In the genomic region with DNA sequence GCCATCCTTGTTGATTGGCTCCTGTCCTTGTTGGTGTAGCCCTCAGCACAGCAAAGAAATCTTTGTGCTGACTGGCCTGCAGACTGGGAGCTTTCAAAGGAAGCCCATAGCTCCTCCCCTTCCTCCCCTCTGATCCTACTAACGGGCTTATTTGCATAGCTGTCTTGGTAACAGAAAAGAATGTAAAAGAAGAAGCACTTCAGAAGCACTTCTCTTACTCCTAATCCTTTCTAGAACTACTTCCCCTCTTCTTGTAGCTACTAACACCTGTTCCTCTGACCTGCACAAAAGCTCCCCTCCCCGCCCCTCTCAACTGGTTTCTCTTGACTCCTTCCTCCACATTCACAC, we compare ENCODE assay signal across 8 cellular contexts.
DNase-seq lines count a peak whose midpoint lies in the region; ATAC-seq and TF ChIP-seq lines count a peak whose summit lies in the region.

No MANE protein-coding gene starts in this region.

- no peaks in the 10 kb centered on the region for H3K9me3 ChIP-seq in SU-DHL-6 (ENCODE audit: insufficient read depth, low read length)

- H3K4me3 ChIP-seq in SU-DHL-6 (ENCODE audit: insufficient read depth, low read length, poor library complexity, severe bottlenecking) = peak overlapping the region; percentile 25

- no peaks in the 10 kb centered on the region for H3K36me3 ChIP-seq in SU-DHL-6 (ENCODE audit: low read length)

- TF ChIP-seq CTCF in GM10248 (IDR thresholded peaks at IDR 0.05; ENCODE audit: control extremely low read depth, extremely low read depth, low read depth, missing control alignments) = no peak
- no peak for TF ChIP-seq CTCF in SU-DHL-6 (IDR thresholded peaks at IDR 0.05; ENCODE audit: insufficient read depth, low read length, poor library complexity, severe bottlenecking)

- H3K4me2 ChIP-seq in SU-DHL-6 (ENCODE audit: low read depth, low read length, poor library complexity, severe bottlenecking) = peak overlapping the region; percentile 58

- DNase-seq in GM10248 (ENCODE audit: extremely low spot score) = peak; percentile 79
- peak; percentile 75 for DNase-seq in iPS DF 19.7 (ENCODE audit: low read depth, low spot score)
- DNase-seq in NCI-H1930 (lab: John Stamatoyannopoulos, UW) = no peak
- DNase-seq in ACHN = no peak
- no peak for DNase-seq in putamen (ENCODE audit: low spot score)

- peaks cover 6% of the 10 kb centered on the region; the same call in 1 of the 2 replicates for H3F3A ChIP-seq in SU-DHL-6 (ENCODE audit: insufficient read depth)

- H3K9ac ChIP-seq in SU-DHL-6 (ENCODE audit: low read length) = peak overlapping the region; percentile 42; the same call in 1 of the 2 replicates

- no peaks in the 10 kb centered on the region for H4K20me1 ChIP-seq in SU-DHL-6 (ENCODE audit: low read depth, low read length)

- H3K27me3 ChIP-seq in SU-DHL-6 (ENCODE audit: low read length) = no peaks in the 10 kb centered on the region

- H3K9me2 ChIP-seq in SU-DHL-6 (replicated peaks; ENCODE audit: insufficient read depth, low read length) = no peaks in the 10 kb centered on the region

- ATAC-seq in GM19395 (IDR thresholded peaks at IDR 0.05; ENCODE audit: unreplicated experiment) (peak; percentile 98), HG03432 (IDR thresholded peaks at IDR 0.05; ENCODE audit: unreplicated experiment) (peak; percentile 98)

- CTCF ChIA-PET in GM10248 (lab: Yijun Ruan, JAX) = interaction anchor here (0.8 to 0.9 kb wide), 3 partner anchors 11 to 41 kb away, joined by 3 read pairs; no protein-coding TSS in a partner anchor

- in situ Hi-C loops in ACHN (cut with HindIII; ENCODE audit: low pct_ligation_motif_present, low pct_unique_long_range_greater_than_20kb, low sequenced_read_pairs) = no loop called here

- H3K27ac ChIP-seq in SU-DHL-6 (ENCODE audit: low read depth, low read length) = peak overlapping the region; percentile 64

- POLR2A ChIA-PET in GM10248 (lab: Yijun Ruan, JAX) = interaction anchor here (0.7 to 1.0 kb wide), 3 partner anchors 10 to 339 kb away, joined by 3 to 5 read pairs (median 3); no protein-coding TSS in a partner anchor

- peak overlapping the region; percentile 91 for H2AFZ ChIP-seq in SU-DHL-6 (ENCODE audit: low read depth, low read length, severe bottlenecking)

- H3K79me2 ChIP-seq in SU-DHL-6 (ENCODE audit: insufficient read depth, low read length) = no peaks in the 10 kb centered on the region

Comparison
In these comparisons a context has a peak if more than half of its experiments do, and no peak if none do; other contexts are left out.
1. DNase-seq: peak in GM10248 (single experiment) and iPS DF 19.7 (single experiment); none in NCI-H1930 (0 of 2), ACHN (single experiment) and putamen (single experiment).